Comparison of ENCODE assay signal across 7 cellular contexts in genomic region chr1:212477014-212477679, GRCh38. TPM values are rescaled to one million over a fixed set of nuclear protein-coding genes. Genes with fewer than 3 reads are reported as not detected.
DNase-seq lines count a peak whose midpoint lies in the region; ATAC-seq and TF ChIP-seq lines count a peak whose summit lies in the region.

No MANE protein-coding gene starts in this region.

- ATAC-seq in GM18502 (IDR thresholded peaks at IDR 0.05; ENCODE audit: poor library complexity, unreplicated experiment) (peak; percentile 93), HG02852 (IDR thresholded peaks at IDR 0.05; ENCODE audit: unreplicated experiment) (peak; percentile 91), heart left ventricle (peak; percentile 89 to 97 (median 94))

- H3K9me3 ChIP-seq in adipocyte (ENCODE audit: control insufficient read depth, low read length) (no peaks in the 10 kb centered on the region), heart left ventricle (no peaks in the 10 kb centered on the region)

- DNase-seq in NCI-H146 (lab: John Stamatoyannopoulos, UW) (peak; percentile 85), T follicular helper cell (ENCODE audit: low read depth) (peak; percentile 55), adipocyte (ENCODE audit: low read depth) (peak; percentile 97), heart left ventricle (peak; percentile 79 to 84 (median 82)), renal cortical epithelial cell (ENCODE audit: low read depth) (peak; percentile 79)

- WGBS in heart left ventricle, 4 donors = 28 to 35% (median 34%) methylated on average over 12 of the region's 12 CpGs

- no peak overlapping the region for H3K9ac ChIP-seq in adipocyte (ENCODE audit: low read length)

- intact Hi-C loops in heart left ventricle (cut with DNase I) = loop anchor here in 9 of 10 donors (1.0 to 10.0 kb wide), 14 partner anchors 80 to 528 kb away; partner anchors contain the start of genes ATF3 (in 5 of the 9), NSL1 (in 1 of the 9) and TATDN3 (in 1 of the 9)

- TF ChIP-seq POLR2A in heart left ventricle (IDR thresholded peaks at IDR 0.05) = no peak

- H3K27ac ChIP-seq in heart left ventricle = no peak overlapping the region

- no peak overlapping the region for H3K4me3 ChIP-seq in adipocyte (ENCODE audit: low read length)
- H3K4me3 ChIP-seq in heart left ventricle = no peak overlapping the region

- peaks cover 6% of the 10 kb centered on the region for H3K27me3 ChIP-seq in adipocyte (replicated peaks; ENCODE audit: control insufficient read depth, insufficient read depth, low read length)
- no peaks in the 10 kb centered on the region for H3K27me3 ChIP-seq in heart left ventricle

- H3K36me3 ChIP-seq in adipocyte (ENCODE audit: control insufficient read depth, insufficient read depth, low read length, severe bottlenecking) (no peaks in the 10 kb centered on the region), heart left ventricle (no peaks in the 10 kb centered on the region)

- TF ChIP-seq CTCF in heart left ventricle (IDR thresholded peaks at IDR 0.05) = peak; percentile 85 to 96 (median 90)

- H3K4me1 ChIP-seq in adipocyte (ENCODE audit: control insufficient read depth, insufficient read depth, low read length) (peaks cover 12% of the 10 kb centered on the region), heart left ventricle (peaks cover 0 to 15% (median 0%) of the 10 kb centered on the region in 12 donors)

RNA-seq across cellular contexts. Expression of gene NENF, which starts 44.4 kb away (rescaled TPM):
- total RNA-seq in heart left ventricle (100 to 1,000 TPM in 7 of 9 donors, 10 to 100 TPM in 2; 84.2 to 174 (median 105) TPM), renal cortical epithelial cell (31.1 and 54.7 TPM in 2 replicates)
- polyA plus RNA-seq in heart left ventricle = 100 to 1,000 TPM in 1 of 2 donors, 10 to 100 TPM in 1; 69.8 to 170 TPM
